14 cellular contexts compared by ENCODE assay signal in genomic region chr2:144011553-144011952, GRCh38.
"Had no signal": no experiment of that assay in that cellular context is flagged by ENCODE, and none has a peak within 500 bp of the region (broad histone marks: within the 10 kb centered on the region; RNA-seq: fewer than 3 reads in every experiment).

No MANE protein-coding gene starts in this region.

- H3K9ac ChIP-seq: parathyroid adenoma had no signal

- H3K36me3 ChIP-seq: thoracic aorta had no signal

- H3K27me3 ChIP-seq: dorsolateral prefrontal cortex had no signal

- H3K9me3 ChIP-seq: thoracic aorta had no signal

- H3K4me1 ChIP-seq: parathyroid adenoma had no signal

- DNase-seq: activated naive CD4-positive, alpha-beta T cell treated with Interleukin-2 at 50 U/mL for 16 hours; activated naive CD8-positive, alpha-beta T cell treated with anti-CD3 and anti-CD28 coated beads, Interleukin-2, amount 50 U/mL, for 24 hours; aorta; dorsolateral prefrontal cortex; endodermal cell; islet precursor cell; naive thymus-derived CD4-positive, alpha-beta T cell; retina; stimulated activated CD4-positive, alpha-beta T cell treated with anti-CD3 and anti-CD28 coated beads, Interleukin-12 subunit alpha, Interleukin-12 subunit beta, amount 100 ng/mL, for 4 hours; stimulated activated CD4-positive, alpha-beta T cell treated with anti-CD3 and anti-CD28 coated beads, Interleukin-2, amount 100 ng/mL, for 24 hours had no signal

- H2AFZ ChIP-seq: parathyroid adenoma had no signal

- H3K27ac ChIP-seq: dorsolateral prefrontal cortex, parathyroid adenoma, thoracic aorta had no signal

- H3K4me3 ChIP-seq: dorsolateral prefrontal cortex, thoracic aorta had no signal

- ATAC-seq: activated CD4-positive, CD25-positive, alpha-beta regulatory T cell treated with anti-CD3 and anti-CD28 coated beads, Interleukin-2, amount 50 U/mL, for 24 hours; activated naive CD8-positive, alpha-beta T cell treated with anti-CD3 and anti-CD28 coated beads, Interleukin-2, amount 50 U/mL, for 24 hours; left lobe of liver; naive thymus-derived CD4-positive, alpha-beta T cell had no signal

- H3K79me2 ChIP-seq: parathyroid adenoma had no signal
